ENCODE assay signal across 31 cellular contexts in the genomic region with DNA sequence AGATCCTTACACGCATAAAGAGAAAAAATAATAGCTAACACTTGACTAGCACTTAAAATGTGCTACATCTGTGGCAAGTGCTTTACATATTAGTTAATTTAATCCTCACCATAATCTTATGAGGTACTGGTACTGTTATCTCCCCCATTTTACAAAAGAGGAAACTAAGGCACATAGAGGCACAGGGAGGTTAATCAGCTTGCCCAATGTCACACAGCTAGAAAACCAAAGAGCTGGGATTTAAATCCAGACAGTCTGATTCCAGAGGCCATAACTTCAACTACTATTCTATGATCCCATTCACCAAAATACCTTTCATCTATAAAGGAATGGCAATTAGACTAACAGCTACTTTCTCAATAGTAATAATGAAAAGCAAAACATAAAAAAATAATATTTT. TPM values are rescaled to one million over a fixed set of nuclear protein-coding genes. Genes with fewer than 3 reads are reported as not detected.
"Had no signal": no experiment of that assay in that cellular context is flagged by ENCODE, and none has a peak within 500 bp of the region (broad histone marks: within the 10 kb centered on the region; RNA-seq: fewer than 3 reads in every experiment).

No MANE protein-coding gene starts in this region.

- H3K4me3 ChIP-seq: coronary artery, esophagus muscularis mucosa, heart left ventricle had no signal

- H3K4me1 ChIP-seq: esophagus muscularis mucosa had no signal

- H3K9me3 Mint-ChIP-seq: activated CD4-positive, alpha-beta memory T cell treated with anti-CD3 and anti-CD28 coated beads for 36 hours; activated CD4-positive, alpha-beta T cell treated with anti-CD3 and anti-CD28 coated beads, Interleukin-2, amount 10 ng/mL, durations not matched to agents 24 days and 14 days; activated naive CD4-positive, alpha-beta T cell treated with anti-CD3 and anti-CD28 coated beads, Interleukin-2, amount 50 U/mL, for 72 hours; activated naive CD8-positive, alpha-beta T cell treated with anti-CD3 and anti-CD28 coated beads, Interleukin-2, amount 10 ng/mL, durations not matched to agents 7 days and 5 days; activated T-cell treated with anti-CD3 and anti-CD28 coated beads, Interleukin-2, amount 50 U/mL, for 4 hours; activated T-helper 17 cell treated with anti-CD3 and anti-CD28 coated beads, Interleukin-2, amount 50 U/mL, for 72 hours; central memory CD8-positive, alpha-beta T cell; dendritic cell treated with granulocyte-macrophage colony-stimulating factor and Interleukin-4, amounts not matched to agents 40 ng/mL and 50 ng/mL, for 4 days; effector memory CD8-positive, alpha-beta T cell had no signal

- ATAC-seq: activated CD4-positive, alpha-beta T cell treated with anti-CD3 and anti-CD28 coated beads for 36 hours; activated CD8-positive, alpha-beta memory T cell treated with anti-CD3 and anti-CD28 coated beads, Interleukin-2, amount 10 ng/mL, durations not matched to agents 7 days and 5 days; activated CD8-positive, alpha-beta T cell treated with anti-CD3 and anti-CD28 coated beads, Interleukin-2, amount 10 ng/mL, durations not matched to agents 7 days and 5 days; activated naive CD4-positive, alpha-beta T cell treated with anti-CD3 and anti-CD28 coated beads, Interleukin-2, amount 50 U/mL, for 72 hours; activated T-cell treated with anti-CD3 and anti-CD28 coated beads, Interleukin-2, amount 50 U/mL, for 4 hours; activated T-helper 17 cell treated with anti-CD3 and anti-CD28 coated beads, Interleukin-2, amount 50 U/mL, for 72 hours; effector memory CD8-positive, alpha-beta T cell; heart left ventricle had no signal

- H3K4me1 Mint-ChIP-seq: central memory CD8-positive, alpha-beta T cell had no signal

- H3K27ac Mint-ChIP-seq: activated CD4-positive, alpha-beta memory T cell treated with anti-CD3 and anti-CD28 coated beads for 36 hours; activated CD4-positive, alpha-beta T cell treated with anti-CD3 and anti-CD28 coated beads for 36 hours; activated CD4-positive, alpha-beta T cell treated with anti-CD3 and anti-CD28 coated beads, Interleukin-2, amount 10 ng/mL, durations not matched to agents 24 days and 14 days; activated CD8-positive, alpha-beta memory T cell treated with anti-CD3 and anti-CD28 coated beads, Interleukin-2, amount 10 ng/mL, durations not matched to agents 7 days and 5 days; activated CD8-positive, alpha-beta T cell treated with anti-CD3 and anti-CD28 coated beads, Interleukin-2, amount 10 ng/mL, durations not matched to agents 7 days and 5 days; activated naive CD8-positive, alpha-beta T cell treated with anti-CD3 and anti-CD28 coated beads, Interleukin-2, amount 10 ng/mL, durations not matched to agents 7 days and 5 days; activated T-helper 17 cell treated with anti-CD3 and anti-CD28 coated beads, Interleukin-2, amount 50 U/mL, for 72 hours; dendritic cell treated with granulocyte-macrophage colony-stimulating factor and Interleukin-4, amounts not matched to agents 40 ng/mL and 50 ng/mL, for 4 days; effector memory CD8-positive, alpha-beta T cell had no signal

- H3K4me3 Mint-ChIP-seq: activated CD4-positive, alpha-beta memory T cell treated with anti-CD3 and anti-CD28 coated beads for 36 hours; activated CD4-positive, alpha-beta T cell treated with anti-CD3 and anti-CD28 coated beads for 36 hours; activated CD4-positive, alpha-beta T cell treated with anti-CD3 and anti-CD28 coated beads, Interleukin-2, amount 10 ng/mL, durations not matched to agents 24 days and 14 days; activated CD8-positive, alpha-beta memory T cell treated with anti-CD3 and anti-CD28 coated beads, Interleukin-2, amount 10 ng/mL, durations not matched to agents 7 days and 5 days; activated CD8-positive, alpha-beta T cell treated with anti-CD3 and anti-CD28 coated beads, Interleukin-2, amount 10 ng/mL, durations not matched to agents 7 days and 5 days; activated naive CD8-positive, alpha-beta T cell treated with anti-CD3 and anti-CD28 coated beads, Interleukin-2, amount 10 ng/mL, durations not matched to agents 7 days and 5 days; activated T-cell treated with anti-CD3 and anti-CD28 coated beads, Interleukin-2, amount 50 U/mL, for 4 hours; activated T-helper 17 cell treated with anti-CD3 and anti-CD28 coated beads, Interleukin-2, amount 50 U/mL, for 72 hours; central memory CD8-positive, alpha-beta T cell; dendritic cell treated with granulocyte-macrophage colony-stimulating factor and Interleukin-4, amounts not matched to agents 40 ng/mL and 50 ng/mL, for 4 days; effector memory CD8-positive, alpha-beta T cell had no signal

- H3K27ac ChIP-seq: brain microvascular endothelial cell, coronary artery, esophagus muscularis mucosa, heart left ventricle had no signal

- H3K36me3 Mint-ChIP-seq: activated CD4-positive, alpha-beta memory T cell treated with anti-CD3 and anti-CD28 coated beads for 36 hours; activated CD8-positive, alpha-beta memory T cell treated with anti-CD3 and anti-CD28 coated beads, Interleukin-2, amount 10 ng/mL, durations not matched to agents 7 days and 5 days; activated naive CD4-positive, alpha-beta T cell treated with anti-CD3 and anti-CD28 coated beads, Interleukin-2, amount 50 U/mL, for 72 hours; activated naive CD8-positive, alpha-beta T cell treated with anti-CD3 and anti-CD28 coated beads, Interleukin-2, amount 10 ng/mL, durations not matched to agents 7 days and 5 days had no signal

- H3K9me3 ChIP-seq: esophagus muscularis mucosa, heart left ventricle had no signal

- DNase-seq: activated CD4-positive, alpha-beta memory T cell treated with anti-CD3 and anti-CD28 coated beads for 36 hours; activated CD4-positive, alpha-beta T cell treated with anti-CD3 and anti-CD28 coated beads for 36 hours; activated CD4-positive, alpha-beta T cell treated with anti-CD3 and anti-CD28 coated beads, Interleukin-2, amount 10 ng/mL, durations not matched to agents 24 days and 14 days; activated CD4-positive, CD25-positive, alpha-beta regulatory T cell; activated CD4-positive, CD25-positive, alpha-beta regulatory T cell treated with anti-CD3 and anti-CD28 coated beads, Interleukin-2, amount 50 U/mL, for 72 hours; activated CD8-positive, alpha-beta memory T cell treated with anti-CD3 and anti-CD28 coated beads, Interleukin-2, amount 10 ng/mL, durations not matched to agents 7 days and 5 days; activated CD8-positive, alpha-beta T cell treated with anti-CD3 and anti-CD28 coated beads, Interleukin-2, amount 10 ng/mL, durations not matched to agents 7 days and 5 days; activated effector memory CD4-positive, alpha-beta T cell treated with Interleukin-2 at 50 U/mL for 16 hours; activated gamma-delta T cell treated with Interleukin-2 at 50 U/mL for 16 hours; activated naive CD4-positive, alpha-beta T cell treated with Interleukin-2 at 50 U/mL for 16 hours; activated naive CD8-positive, alpha-beta T cell treated with anti-CD3 and anti-CD28 coated beads, Interleukin-2, amount 10 ng/mL, durations not matched to agents 7 days and 5 days; activated T-cell treated with anti-CD3 and anti-CD28 coated beads, Interleukin-2, amount 50 U/mL, for 4 hours; amniotic stem cell; anterior cingulate cortex; brain microvascular endothelial cell; effector CD4-positive, alpha-beta T cell; effector memory CD8-positive, alpha-beta T cell; erythroblast; foreskin melanocyte; heart left ventricle; hypothalamus; T-helper 2 cell had no signal

- H3K27me3 Mint-ChIP-seq: activated CD4-positive, alpha-beta T cell treated with anti-CD3 and anti-CD28 coated beads for 36 hours; central memory CD8-positive, alpha-beta T cell had no signal

- H3K36me3 ChIP-seq: brain microvascular endothelial cell, esophagus muscularis mucosa, heart left ventricle had no signal

- H3K27me3 ChIP-seq: brain microvascular endothelial cell, heart left ventricle had no signal

RNA-seq across cellular contexts. Expression of gene SPOCD1, which starts 11.7 kb away (rescaled TPM):
- total RNA-seq: activated CD4-positive, alpha-beta T cell treated with anti-CD3 and anti-CD28 coated beads, Interleukin-2, amount 10 ng/mL, durations not matched to agents 24 days and 14 days; activated CD8-positive, alpha-beta memory T cell treated with anti-CD3 and anti-CD28 coated beads for 36 hours; activated CD8-positive, alpha-beta memory T cell treated with anti-CD3 and anti-CD28 coated beads, Interleukin-2, amount 10 ng/mL, durations not matched to agents 7 days and 5 days; activated CD8-positive, alpha-beta T cell treated with anti-CD3 and anti-CD28 coated beads, Interleukin-2, amount 10 ng/mL, durations not matched to agents 7 days and 5 days; cerebellum; T-helper 1 cell treated with Interleukin-12 subunit alpha and Interleukin-12 subunit beta and Interleukin-4 antibody, amounts not matched to agents 30 ng/mL and 1 ng/mL, for 36 hours had no signal
